In the genomic region with DNA sequence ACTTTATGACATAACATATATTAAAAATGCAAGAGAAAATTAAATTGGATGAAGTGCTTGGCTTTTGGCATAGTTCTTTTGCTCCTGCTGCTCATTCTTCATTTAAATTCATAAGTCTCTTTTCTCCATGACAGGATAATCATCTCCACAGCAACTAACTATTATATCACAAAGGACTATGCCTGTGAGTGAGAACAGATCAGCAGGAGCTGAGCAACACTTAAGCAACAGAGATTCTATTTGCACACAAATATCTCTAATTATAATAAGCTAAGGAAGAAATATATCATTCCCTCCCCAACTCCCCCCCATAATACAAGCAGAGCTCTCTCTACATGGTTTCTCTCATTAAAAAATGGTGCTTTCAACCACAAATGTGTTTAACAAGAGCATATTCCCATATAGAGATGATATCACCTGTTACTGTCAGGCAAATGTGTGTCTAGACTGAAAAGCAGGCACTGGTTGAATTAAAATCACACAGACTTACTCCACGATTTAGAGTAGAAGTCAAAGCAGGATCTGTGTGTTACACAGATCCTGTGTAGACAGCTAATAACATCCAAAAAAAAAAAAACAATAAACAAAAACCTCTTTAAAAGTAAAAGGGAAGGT, we compare ENCODE assay signal across 21 cellular contexts. TPM values are rescaled to one million over a fixed set of nuclear protein-coding genes. Genes with fewer than 3 reads are reported as not detected.
A peak's percentile ranks its signal among the peaks of the same experiment; 100 is the strongest.
DNase-seq lines count a peak whose midpoint lies in the region; TF ChIP-seq lines count a peak whose summit lies in the region.
"Had no signal": no experiment of that assay in that cellular context is flagged by ENCODE, and none has a peak within 500 bp of the region (broad histone marks: within the 10 kb centered on the region; RNA-seq: fewer than 3 reads in every experiment).

No MANE protein-coding gene starts in this region.

- WGBS in suprapubic skin, result 50% methylated on average over 1 of the region's 1 CpG

- peak overlapping the region; percentile 59 for H3K4me2 ChIP-seq in neural cell (ENCODE audit: low read length)

- H3K4me3 ChIP-seq in SJCRH30 (no peak overlapping the region), neural cell (ENCODE audit: low read length) (peak overlapping the region; percentile 45), suprapubic skin (no peak overlapping the region)
- H3K4me3 ChIP-seq: GM23248, lower lobe of right lung, upper lobe of left lung had no signal

- H3K4me1 ChIP-seq in SJCRH30, result peaks cover 7% of the 10 kb centered on the region; the same call in 1 of the 2 replicates
- no peaks in the 10 kb centered on the region for H3K4me1 ChIP-seq in suprapubic skin
- H3K4me1 ChIP-seq: lower lobe of right lung, upper lobe of left lung had no signal

- TF ChIP-seq EP300 in neural cell (conservative IDR thresholded peaks at IDR 0.05; ENCODE audit: poor library complexity, severe bottlenecking), result peak; percentile 84
- no peak for TF ChIP-seq EP300 in suprapubic skin (IDR thresholded peaks at IDR 0.05)

- H2AFZ ChIP-seq in neural cell (ENCODE audit: low read depth, low read length), result no peak overlapping the region
- H2AFZ ChIP-seq: GM23248 had no signal

- H3K9me3 ChIP-seq in SJCRH30 (replicated peaks) (no peaks in the 10 kb centered on the region), neural cell (ENCODE audit: low read length) (no peaks in the 10 kb centered on the region), suprapubic skin (no peaks in the 10 kb centered on the region)
- H3K9me3 ChIP-seq: lower lobe of right lung, upper lobe of left lung had no signal

- no peaks in the 10 kb centered on the region for H4K20me1 ChIP-seq in neural cell (ENCODE audit: insufficient read depth)

- H3K27ac ChIP-seq in SJCRH30 (peak overlapping the region; percentile 40), neural cell (ENCODE audit: low read length) (peak overlapping the region; percentile 68), suprapubic skin (no peak overlapping the region)
- H3K27ac ChIP-seq: C4-2B, GM23248, lower lobe of right lung, upper lobe of left lung had no signal

- TF ChIP-seq CTCF in neural cell (IDR thresholded peaks at IDR 0.05; ENCODE audit: poor library complexity, severe bottlenecking), result no peak
- no peak for TF ChIP-seq CTCF in suprapubic skin (IDR thresholded peaks at IDR 0.05)

- H3K36me3 ChIP-seq in SJCRH30, result no peaks in the 10 kb centered on the region
- H3K36me3 ChIP-seq in neural cell (ENCODE audit: insufficient read depth, low read length), result no peaks in the 10 kb centered on the region
- H3K36me3 ChIP-seq in suprapubic skin, result no peaks in the 10 kb centered on the region
- H3K36me3 ChIP-seq: lower lobe of right lung, upper lobe of left lung had no signal

- H3K9ac ChIP-seq in neural cell (ENCODE audit: low read length), result no peak overlapping the region
- H3K9ac ChIP-seq: GM23248 had no signal

- no peak for TF ChIP-seq RAD21 in neural cell (conservative IDR thresholded peaks at IDR 0.05)

- H3K27me3 ChIP-seq in SJCRH30 (no peaks in the 10 kb centered on the region), neural cell (ENCODE audit: insufficient read depth, low read depth, low read length) (peaks cover 10% of the 10 kb centered on the region), suprapubic skin (no peaks in the 10 kb centered on the region)
- H3K27me3 ChIP-seq: upper lobe of left lung had no signal

- no peak for TF ChIP-seq POLR2A in suprapubic skin (IDR thresholded peaks at IDR 0.05)

- H3F3A ChIP-seq in neural cell (ENCODE audit: insufficient read depth, low read length, poor library complexity, severe bottlenecking), result no peaks in the 10 kb centered on the region

- H3K79me2 ChIP-seq in neural cell (replicated peaks; ENCODE audit: insufficient read depth, low read length), result no peaks in the 10 kb centered on the region

- DNase-seq in NCI-H1417 (lab: John Stamatoyannopoulos, UW) (peak; percentile 28 to 96 (median 72)), NCI-H2081 (lab: John Stamatoyannopoulos, UW) (peak; percentile 86 to 98), SJCRH30 (peak; percentile 2 to 48), suprapubic skin (ENCODE audit: low spot score in 2 of 2) (no peak), NCI-H2196 (lab: John Stamatoyannopoulos, UW; ENCODE audit: unreplicated experiment) (no peak), DMS 273 (lab: John Stamatoyannopoulos, UW; ENCODE audit: unreplicated experiment) (no peak)
- DNase-seq: activated CD4-positive, alpha-beta T cell treated with anti-CD3 and anti-CD28 coated beads, Interleukin-2, amount 10 ng/mL, durations not matched to agents 24 days and 14 days; activated CD8-positive, alpha-beta memory T cell treated with anti-CD3 and anti-CD28 coated beads for 24 hours; activated effector memory CD4-positive, alpha-beta T cell treated with Interleukin-2 at 50 U/mL for 16 hours; activated T-cell treated with anti-CD3 and anti-CD28 coated beads for 4 hours; amygdala; Calu3; GM23248; lower lobe of right lung; natural killer cell; NCI-H774; SIG-M5; T-cell; upper lobe of left lung had no signal

- H3K9me2 ChIP-seq in neural cell (ENCODE audit: insufficient read depth, low read length), result no peaks in the 10 kb centered on the region

TF ChIP-seq in neural cell, 6 proteins besides CTCF, POLR2A, EP300 and RAD21:
- TF ChIP-seq TAF1 (IDR thresholded peaks at IDR 0.05; ENCODE audit: low read depth) (no peak), MXI1 (conservative IDR thresholded peaks at IDR 0.05; ENCODE audit: poor library complexity, severe bottlenecking) (no peak), POLR2AphosphoS5 (IDR thresholded peaks at IDR 0.05) (peak; percentile 95)
- TF ChIP-seq, protein P1, sequence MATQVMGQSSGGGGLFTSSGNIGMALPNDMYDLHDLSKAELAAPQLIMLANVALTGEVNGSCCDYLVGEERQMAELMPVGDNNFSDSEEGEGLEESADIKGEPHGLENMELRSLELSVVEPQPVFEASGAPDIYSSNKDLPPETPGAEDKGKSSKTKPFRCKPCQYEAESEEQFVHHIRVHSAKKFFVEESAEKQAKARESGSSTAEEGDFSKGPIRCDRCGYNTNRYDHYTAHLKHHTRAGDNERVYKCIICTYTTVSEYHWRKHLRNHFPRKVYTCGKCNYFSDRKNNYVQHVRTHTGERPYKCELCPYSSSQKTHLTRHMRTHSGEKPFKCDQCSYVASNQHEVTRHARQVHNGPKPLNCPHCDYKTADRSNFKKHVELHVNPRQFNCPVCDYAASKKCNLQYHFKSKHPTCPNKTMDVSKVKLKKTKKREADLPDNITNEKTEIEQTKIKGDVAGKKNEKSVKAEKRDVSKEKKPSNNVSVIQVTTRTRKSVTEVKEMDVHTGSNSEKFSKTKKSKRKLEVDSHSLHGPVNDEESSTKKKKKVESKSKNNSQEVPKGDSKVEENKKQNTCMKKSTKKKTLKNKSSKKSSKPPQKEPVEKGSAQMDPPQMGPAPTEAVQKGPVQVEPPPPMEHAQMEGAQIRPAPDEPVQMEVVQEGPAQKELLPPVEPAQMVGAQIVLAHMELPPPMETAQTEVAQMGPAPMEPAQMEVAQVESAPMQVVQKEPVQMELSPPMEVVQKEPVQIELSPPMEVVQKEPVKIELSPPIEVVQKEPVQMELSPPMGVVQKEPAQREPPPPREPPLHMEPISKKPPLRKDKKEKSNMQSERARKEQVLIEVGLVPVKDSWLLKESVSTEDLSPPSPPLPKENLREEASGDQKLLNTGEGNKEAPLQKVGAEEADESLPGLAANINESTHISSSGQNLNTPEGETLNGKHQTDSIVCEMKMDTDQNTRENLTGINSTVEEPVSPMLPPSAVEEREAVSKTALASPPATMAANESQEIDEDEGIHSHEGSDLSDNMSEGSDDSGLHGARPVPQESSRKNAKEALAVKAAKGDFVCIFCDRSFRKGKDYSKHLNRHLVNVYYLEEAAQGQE (IDR thresholded peaks at IDR 0.05; ENCODE audit: borderline replicate concordance), result peak; percentile 76

RNA-seq across cellular contexts. Expression of a gene that starts 34.5 kb away (rescaled TPM):
- 0.46 and 0.59 TPM in 2 replicates for total RNA-seq in SJCRH30 (2014; rRNA removed; shearing (Covaris generic))
- polyA plus RNA-seq in neural cell, result 0.09 and 0.12 TPM in 2 replicates
- polyA minus RNA-seq in neural cell, result 0.23 and 0.24 TPM in 2 replicates
- total RNA-seq in suprapubic skin, result 10 to 100 TPM; 13.4 to 23.9 (median 18.2) TPM

RNA-seq across cellular contexts. Expression of a gene that starts 36.5 kb away (rescaled TPM):
- 30.0 TPM in 2 replicates for total RNA-seq in SJCRH30 (2014; rRNA removed; shearing (Covaris generic))
- 45.4 and 49.2 TPM in 2 replicates for polyA plus RNA-seq in neural cell
- polyA minus RNA-seq in neural cell, result 110 and 129 TPM in 2 replicates
- total RNA-seq in suprapubic skin, result 10 to 100 TPM; 11.3 to 18.6 (median 16.2) TPM

Comparison
In these comparisons a context has a peak if more than half of its experiments do, and no peak if none do; other contexts are left out.
1. DNase-seq: peak in NCI-H1417 (3 of 3), NCI-H2081 (2 of 2) and SJCRH30 (2 of 2); none in suprapubic skin (0 of 2), NCI-H2196 (single experiment) and DMS 273 (single experiment).